29 cellular contexts compared by ENCODE assay signal in the genomic region with DNA sequence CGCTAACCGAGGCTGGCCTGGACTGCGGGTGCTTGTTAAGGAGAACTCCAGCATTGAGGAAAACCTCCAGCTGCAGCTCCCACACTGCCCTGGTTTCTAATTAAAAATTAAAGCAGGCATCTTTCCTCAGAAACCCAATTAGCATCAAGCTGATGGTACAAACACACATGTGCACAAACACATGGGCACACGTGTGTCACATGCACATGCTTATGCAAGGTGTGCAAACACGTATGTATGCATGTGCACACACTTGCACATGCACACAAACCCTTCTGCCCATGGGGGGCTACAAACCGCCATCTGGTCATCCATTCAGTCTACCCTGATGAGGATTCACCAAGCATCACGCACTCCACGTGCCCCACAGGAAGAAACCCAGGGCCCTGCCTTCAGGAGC.
"Had no signal": no experiment of that assay in that cellular context is flagged by ENCODE, and none has a peak within 500 bp of the region (broad histone marks: within the 10 kb centered on the region; RNA-seq: fewer than 3 reads in every experiment).

No MANE protein-coding gene starts in this region.

- H3K27ac Mint-ChIP-seq: activated CD4-positive, alpha-beta memory T cell treated with anti-CD3 and anti-CD28 coated beads, Interleukin-2, amount 10 ng/mL, durations not matched to agents 7 days and 5 days; activated CD8-positive, alpha-beta memory T cell treated with anti-CD3 and anti-CD28 coated beads, Interleukin-2, amount 10 ng/mL, durations not matched to agents 7 days and 5 days; activated naive CD8-positive, alpha-beta T cell treated with anti-CD3 and anti-CD28 coated beads for 36 hours had no signal

- H3K36me3 Mint-ChIP-seq: activated CD8-positive, alpha-beta memory T cell treated with anti-CD3 and anti-CD28 coated beads, Interleukin-2, amount 10 ng/mL, durations not matched to agents 7 days and 5 days; activated naive CD8-positive, alpha-beta T cell treated with anti-CD3 and anti-CD28 coated beads for 36 hours had no signal

- H3K4me3 Mint-ChIP-seq: activated CD4-positive, alpha-beta memory T cell treated with anti-CD3 and anti-CD28 coated beads, Interleukin-2, amount 10 ng/mL, durations not matched to agents 7 days and 5 days; activated CD8-positive, alpha-beta memory T cell treated with anti-CD3 and anti-CD28 coated beads, Interleukin-2, amount 10 ng/mL, durations not matched to agents 7 days and 5 days; activated naive CD8-positive, alpha-beta T cell treated with anti-CD3 and anti-CD28 coated beads for 36 hours had no signal

- H3K27me3 Mint-ChIP-seq: activated CD4-positive, alpha-beta memory T cell treated with anti-CD3 and anti-CD28 coated beads, Interleukin-2, amount 10 ng/mL, durations not matched to agents 7 days and 5 days; activated CD8-positive, alpha-beta memory T cell treated with anti-CD3 and anti-CD28 coated beads, Interleukin-2, amount 10 ng/mL, durations not matched to agents 7 days and 5 days; activated naive CD8-positive, alpha-beta T cell treated with anti-CD3 and anti-CD28 coated beads for 36 hours had no signal

- H3K9me3 Mint-ChIP-seq: activated CD4-positive, alpha-beta memory T cell treated with anti-CD3 and anti-CD28 coated beads, Interleukin-2, amount 10 ng/mL, durations not matched to agents 7 days and 5 days; activated naive CD8-positive, alpha-beta T cell treated with anti-CD3 and anti-CD28 coated beads for 36 hours had no signal

- ATAC-seq: activated CD8-positive, alpha-beta memory T cell treated with anti-CD3 and anti-CD28 coated beads, Interleukin-2, amount 10 ng/mL, durations not matched to agents 7 days and 5 days; K562; Right ventricle myocardium inferior had no signal

- H3K4me1 Mint-ChIP-seq: activated CD4-positive, alpha-beta memory T cell treated with anti-CD3 and anti-CD28 coated beads, Interleukin-2, amount 10 ng/mL, durations not matched to agents 7 days and 5 days; activated CD8-positive, alpha-beta memory T cell treated with anti-CD3 and anti-CD28 coated beads, Interleukin-2, amount 10 ng/mL, durations not matched to agents 7 days and 5 days; activated naive CD8-positive, alpha-beta T cell treated with anti-CD3 and anti-CD28 coated beads for 36 hours had no signal

- DNase-seq: activated CD4-positive, alpha-beta memory T cell treated with anti-CD3 and anti-CD28 coated beads, Interleukin-2, amount 10 ng/mL, durations not matched to agents 7 days and 5 days; activated CD4-positive, alpha-beta T cell treated with anti-CD3 and anti-CD28 coated beads for 1 hour; activated CD4-positive, alpha-beta T cell treated with anti-CD3 and anti-CD28 coated beads for 48 hours; activated CD4-positive, CD25-positive, alpha-beta regulatory T cell; activated CD8-positive, alpha-beta memory T cell treated with anti-CD3 and anti-CD28 coated beads for 24 hours; activated CD8-positive, alpha-beta memory T cell treated with anti-CD3 and anti-CD28 coated beads, Interleukin-2, amount 10 ng/mL, durations not matched to agents 7 days and 5 days; activated CD8-positive, alpha-beta memory T cell treated with anti-CD3 and anti-CD28 coated beads, Interleukin-2, amount 50 U/mL, for 48 hours; activated effector memory CD4-positive, alpha-beta T cell treated with Interleukin-2 at 50 U/mL for 16 hours; activated naive CD4-positive, alpha-beta T cell treated with anti-CD3 and anti-CD28 coated beads, Interleukin-2, amount 50 U/mL, for 16 hours; activated naive CD8-positive, alpha-beta T cell treated with anti-CD3 and anti-CD28 coated beads for 36 hours; activated T-cell treated with anti-CD3 and anti-CD28 coated beads, Interleukin-2, amount 50 U/mL, for 48 hours; amniotic stem cell; aorta; brain microvascular endothelial cell; NCI-H1105 treated with DMSO at 0.1 percent for 48 hours; NCI-H1436; NCI-H1694 treated with DMSO at 0.1 percent for 48 hours; NCI-H2029; NCI-H345; NCI-H524 treated with DMSO at 0.1 percent for 48 hours; NCI-H774; PC-9; SIG-M5; SW 1271; T-helper 1 cell; T-helper 2 cell; T-helper 9 cell had no signal
